ENCODE assay signal across 18 cellular contexts in the genomic region with DNA sequence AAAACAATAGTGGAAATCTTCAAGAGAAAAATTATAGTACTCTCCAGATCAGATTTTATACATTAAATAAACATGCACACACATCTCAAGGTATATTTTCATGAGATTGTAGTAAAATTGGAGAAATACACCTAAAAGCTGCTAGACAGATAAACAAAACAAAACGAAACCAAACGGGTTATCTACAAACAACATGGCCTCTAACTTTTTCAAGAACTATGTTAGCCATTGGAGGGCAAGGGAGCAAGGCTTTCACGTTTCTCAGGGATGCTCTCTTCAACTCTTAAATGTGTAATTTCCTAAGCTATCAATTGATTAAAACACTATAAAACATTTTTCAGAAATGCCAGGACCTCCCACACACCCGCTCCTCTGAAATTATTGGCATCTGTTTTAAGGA.
"Had no signal": no experiment of that assay in that cellular context is flagged by ENCODE, and none has a peak within 500 bp of the region (broad histone marks: within the 10 kb centered on the region; RNA-seq: fewer than 3 reads in every experiment).

No MANE protein-coding gene starts in this region.

- DNase-seq: activated CD4-positive, alpha-beta T cell treated with anti-CD3 and anti-CD28 coated beads, Interleukin-2, amount 50 U/mL, for 1 hour; activated CD4-positive, CD25-positive, alpha-beta regulatory T cell; activated naive CD4-positive, alpha-beta T cell treated with anti-CD3 and anti-CD28 coated beads, Interleukin-2, amount 10 ng/mL, durations not matched to agents 7 days and 5 days; activated T-cell treated with anti-CD3 and anti-CD28 coated beads for 4 hours; effector CD8-positive, alpha-beta T cell; islet precursor cell; left lung; mesenchymal stem cell; nephron progenitor cell; psoas muscle; spleen; stimulated activated CD4-positive, alpha-beta T cell treated with anti-CD3 and anti-CD28 coated beads, Interleukin-1b, Interleukin-23, amount 100 ng/mL, for 48 hours; tibial artery had no signal

- FAIRE-seq: frontal cortex had no signal

- ATAC-seq: left lung; psoas muscle; sciatic nerve; stimulated activated memory B cell treated with anti-CD40 and anti-IgM and Interleukin-4, amounts not matched to agents 10 μg/mL and 1 μg/mL and 100 μg/mL, for 72 hours had no signal

- H3K9me3 ChIP-seq: left lung, psoas muscle, tibial artery had no signal

- H3K4me3 ChIP-seq: cardiac muscle cell, coronary artery, left lung, psoas muscle, spleen, tibial artery had no signal

- H3K27me3 ChIP-seq: cardiac muscle cell, left lung, spleen, tibial artery had no signal

- H3K36me3 ChIP-seq: cardiac muscle cell, left lung, spleen, tibial artery had no signal

- H3K27ac ChIP-seq: cardiac muscle cell, coronary artery, left lung, psoas muscle, spleen, tibial artery had no signal

- H3K4me1 ChIP-seq: left lung, psoas muscle, spleen, tibial artery had no signal
